ENCODE assay signal across 8 cellular contexts in the genomic region with DNA sequence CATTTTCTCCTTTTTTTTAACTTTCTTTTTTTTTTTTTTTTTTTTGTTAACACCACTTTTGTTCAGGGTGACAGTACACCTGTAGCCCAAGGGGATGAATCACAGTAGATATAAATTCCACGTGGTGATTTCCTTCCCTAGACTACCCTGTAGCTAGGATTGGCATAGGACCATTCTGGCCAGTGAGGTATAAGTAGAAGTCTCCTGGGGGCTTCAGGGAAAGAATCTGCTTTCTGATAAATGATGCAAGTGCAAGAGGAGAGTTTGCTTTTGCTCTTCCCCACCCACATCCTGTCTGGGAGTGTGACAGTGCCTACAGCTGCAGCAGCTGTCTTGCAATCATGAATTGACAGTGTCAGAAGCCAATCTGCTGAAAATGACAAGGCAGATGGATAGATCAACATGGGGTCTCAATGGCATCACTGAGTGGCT.
A peak's percentile ranks its signal among the peaks of the same experiment; 100 is the strongest.
DNase-seq lines count a peak whose midpoint lies in the region; ATAC-seq lines count a peak whose summit lies in the region.

No MANE protein-coding gene starts in this region.

- peak; percentile 36 for DNase-seq in NCI-H2227 (lab: John Stamatoyannopoulos, UW; ENCODE audit: unreplicated experiment)
- no peak for DNase-seq in NCI-H2227 treated with DMSO at 0.1 percent for 48 hours (lab: John Stamatoyannopoulos, UW)
- DNase-seq in NOMO-1 treated with DMSO at 0.1 percent for 48 hours (lab: John Stamatoyannopoulos, UW; ENCODE audit: unreplicated experiment): peak; percentile 60
- DNase-seq in activated effector memory CD4-positive, alpha-beta T cell treated with Interleukin-2 at 50 U/mL for 16 hours: peak; percentile 13
- peak; percentile 37 to 59 (median 54) for DNase-seq in stimulated activated CD4-positive, alpha-beta T cell treated with anti-CD3 and anti-CD28 coated beads, TNF-alpha, amount 100 ng/mL, for 24 hours (ENCODE audit: low read depth in 3 of 3)
- no peak for DNase-seq in mucosa of gallbladder (ENCODE audit: low spot score)
- DNase-seq in foreskin melanocyte: no peak

- ATAC-seq in HG03025 (IDR thresholded peaks at IDR 0.05; ENCODE audit: low FRiP score, unreplicated experiment): peak; percentile 84

Comparison
In these comparisons a context has a peak if more than half of its experiments do, and no peak if none do; other contexts are left out.
1. DNase-seq: peak in NCI-H2227 (single experiment), NOMO-1 treated with DMSO at 0.1 percent for 48 hours (single experiment), activated effector memory CD4-positive, alpha-beta T cell treated with Interleukin-2 at 50 U/mL for 16 hours (single experiment) and stimulated activated CD4-positive, alpha-beta T cell treated with anti-CD3 and anti-CD28 coated beads, TNF-alpha, amount 100 ng/mL, for 24 hours (3 of 3); none in NCI-H2227 treated with DMSO at 0.1 percent for 48 hours (single experiment), mucosa of gallbladder (single experiment) and foreskin melanocyte (single experiment).